9 cellular contexts compared by ENCODE assay signal in the genomic region with DNA sequence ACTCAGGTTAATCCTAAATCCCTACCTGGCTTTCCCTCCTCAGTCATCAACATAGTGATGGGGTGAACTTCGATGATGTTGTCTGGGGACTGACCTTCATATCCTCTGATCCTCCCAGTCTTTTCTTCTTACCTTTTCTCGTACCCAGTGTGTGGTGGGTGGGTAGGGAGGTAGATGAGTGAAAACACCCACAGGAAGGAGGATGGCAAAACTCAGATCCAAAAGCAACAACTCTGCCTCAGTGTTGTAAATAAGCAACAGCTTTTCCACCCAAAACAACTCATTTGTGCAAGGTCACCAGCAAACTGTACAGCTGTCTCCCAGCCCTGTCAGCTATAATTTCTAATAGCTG. TPM values are rescaled to one million over a fixed set of nuclear protein-coding genes. Genes with fewer than 3 reads are reported as not detected.
A peak's percentile ranks its signal among the peaks of the same experiment; 100 is the strongest.
DNase-seq lines count a peak whose midpoint lies in the region; ATAC-seq and TF ChIP-seq lines count a peak whose summit lies in the region.
"Had no signal": no experiment of that assay in that cellular context is flagged by ENCODE, and none has a peak within 500 bp of the region (broad histone marks: within the 10 kb centered on the region; RNA-seq: fewer than 3 reads in every experiment).

No MANE protein-coding gene starts in this region.

- no peak overlapping the region for H4K91ac ChIP-seq in mesenchymal stem cell (ENCODE audit: low read length)

- H2BK120ac ChIP-seq in mesenchymal stem cell (ENCODE audit: low read depth, low read length), result no peak overlapping the region

- intact Hi-C loops in MCF 10A (cut with micrococcal nuclease) (loop anchor here (1.0 kb wide), 1 partner anchor 12 kb away; no protein-coding TSS in a partner anchor), breast epithelium (cut with DNase I; ENCODE audit: low total_unique reads) (no loop called here)
- intact Hi-C loops in activated CD8-positive, alpha-beta T cell treated with anti-CD3 and anti-CD28 coated beads for 36 hours (cut with micrococcal nuclease), result loop anchor here (1.0 to 2.0 kb wide), 2 partner anchors 23 to 38 kb away; no protein-coding TSS in a partner anchor

- H3K4me3 Mint-ChIP-seq in MCF 10A (ENCODE audit: unreplicated experiment), result no peak overlapping the region
- H3K4me3 Mint-ChIP-seq in activated CD8-positive, alpha-beta T cell treated with anti-CD3 and anti-CD28 coated beads for 36 hours, result peak overlapping the region; percentile 43

- CTCF ChIA-PET in MCF 10A (lab: Yijun Ruan, JAX), result interaction anchor here (0.5 to 3.2 kb wide), 8 partner anchors 10 to 443 kb away, joined by 3 to 16 read pairs (median 5); partner anchors contain the start of gene VOPP1
- CTCF ChIA-PET in activated CD8-positive, alpha-beta T cell treated with anti-CD3 and anti-CD28 coated beads for 36 hours (lab: Charles Lee), result interaction anchor here (1.0 to 4.3 kb wide), 12 partner anchors 13 to 224 kb away, joined by 3 to 21 read pairs (median 4); partner anchors contain the start of gene VOPP1

- TF ChIP-seq CTCF in MCF 10A (IDR thresholded peaks at IDR 0.05; ENCODE audit: unreplicated experiment) (no peak), breast epithelium (IDR thresholded peaks at IDR 0.05) (no peak), upper lobe of left lung (IDR thresholded peaks at IDR 0.05) (no peak)
- TF ChIP-seq CTCF in activated CD8-positive, alpha-beta T cell treated with anti-CD3 and anti-CD28 coated beads for 36 hours (IDR thresholded peaks at IDR 0.05), result no peak

- no peak overlapping the region for H3K14ac ChIP-seq in mesenchymal stem cell (ENCODE audit: low read length in 2 of 2)

- H3K4me1 Mint-ChIP-seq in MCF 10A (ENCODE audit: insufficient read depth, unreplicated experiment), result peaks cover 58% of the 10 kb centered on the region
- peaks cover 88% of the 10 kb centered on the region for H3K4me1 Mint-ChIP-seq in activated CD8-positive, alpha-beta T cell treated with anti-CD3 and anti-CD28 coated beads for 36 hours (ENCODE audit: low read depth)

- BruUV-seq in MCF 10A (replicated peaks; lab: Mats Ljungman, UMichigan), result no TSS peak

- H3K9me3 ChIP-seq in breast epithelium (no peaks in the 10 kb centered on the region), mesenchymal stem cell (ENCODE audit: control insufficient read depth, low read length) (no peaks in the 10 kb centered on the region), upper lobe of left lung (no peaks in the 10 kb centered on the region)

- H2BK15ac ChIP-seq in mesenchymal stem cell (ENCODE audit: low read depth, poor library complexity, severe bottlenecking), result no peak overlapping the region

- H3K4me3 ChIP-seq in breast epithelium (no peak overlapping the region), mesenchymal stem cell (ENCODE audit: insufficient read depth in 1 of 2, low read depth in 1 of 2, low read length in 2 of 2) (peak overlapping the region in 1 of 2 experiments; percentile 27), upper lobe of left lung (no peak overlapping the region)

- peak overlapping the region in 1 of 2 experiments; percentile 47 for H2BK12ac ChIP-seq in mesenchymal stem cell (ENCODE audit: low read length in 2 of 2)

- no peak overlapping the region for H3K4ac ChIP-seq in mesenchymal stem cell (ENCODE audit: low read depth in 1 of 2, low read length in 2 of 2)

- TF ChIP-seq EP300 in upper lobe of left lung (IDR thresholded peaks at IDR 0.05), result no peak

- no peak overlapping the region for H3K27ac ChIP-seq in breast epithelium
- peak overlapping the region; percentile 87 for H3K27ac ChIP-seq in mesenchymal stem cell (ENCODE audit: low read length, poor library complexity, severe bottlenecking)
- peak overlapping the region; percentile 59 to 80 (median 64) for H3K27ac ChIP-seq in upper lobe of left lung

- POLR2A ChIA-PET in MCF 10A (lab: Yijun Ruan, JAX), result interaction anchor here (0.8 to 4.0 kb wide), 7 partner anchors 12 to 500 kb away, joined by 3 to 42 read pairs (median 6); no protein-coding TSS in a partner anchor
- POLR2A ChIA-PET in activated CD8-positive, alpha-beta T cell treated with anti-CD3 and anti-CD28 coated beads for 36 hours (lab: Charles Lee), result interaction anchor here (0.6 to 7.8 kb wide), 16 partner anchors 9 to 565 kb away, joined by 3 to 163 read pairs (median 3); partner anchors contain the start of gene VOPP1

- no peak overlapping the region for H3K4me2 ChIP-seq in mesenchymal stem cell (ENCODE audit: low read length, poor library complexity, severe bottlenecking)

- no peaks in the 10 kb centered on the region for H3K27me3 Mint-ChIP-seq in MCF 10A (ENCODE audit: insufficient read depth, unreplicated experiment)
- H3K27me3 Mint-ChIP-seq in activated CD8-positive, alpha-beta T cell treated with anti-CD3 and anti-CD28 coated beads for 36 hours, result no peaks in the 10 kb centered on the region

- peaks cover 0 to 3% of the 10 kb centered on the region in 2 donors for H3K4me1 ChIP-seq in breast epithelium
- H3K4me1 ChIP-seq in mesenchymal stem cell (ENCODE audit: control insufficient read depth, insufficient read depth, low read depth, low read length), result peaks cover 46% of the 10 kb centered on the region
- H3K4me1 ChIP-seq in upper lobe of left lung, result peaks cover 31 to 48% (median 45%) of the 10 kb centered on the region in 4 donors

- peak overlapping the region; percentile 33 for H2BK5ac ChIP-seq in mesenchymal stem cell (ENCODE audit: low read depth, low read length, poor library complexity, severe bottlenecking)

- no peak overlapping the region for H3K23ac ChIP-seq in mesenchymal stem cell (ENCODE audit: low read length in 2 of 2)

- no peak overlapping the region for H4K8ac ChIP-seq in mesenchymal stem cell (ENCODE audit: low read length)

- no peaks in the 10 kb centered on the region for H3K27me3 ChIP-seq in breast epithelium
- no peaks in the 10 kb centered on the region for H3K27me3 ChIP-seq in mesenchymal stem cell (ENCODE audit: control insufficient read depth in 1 of 2, insufficient read depth in 1 of 2, low read length in 2 of 2)
- no peaks in the 10 kb centered on the region for H3K27me3 ChIP-seq in upper lobe of left lung

- H3K27ac Mint-ChIP-seq in MCF 10A (ENCODE audit: low read depth, unreplicated experiment), result peak overlapping the region; percentile 69
- H3K27ac Mint-ChIP-seq in activated CD8-positive, alpha-beta T cell treated with anti-CD3 and anti-CD28 coated beads for 36 hours, result peak overlapping the region; percentile 95

- no peak overlapping the region for H2AFZ ChIP-seq in mesenchymal stem cell (ENCODE audit: low read depth, low read length)

- H3K36me3 Mint-ChIP-seq in MCF 10A (ENCODE audit: insufficient read depth, unreplicated experiment), result peaks cover 6% of the 10 kb centered on the region
- H3K36me3 Mint-ChIP-seq in activated CD8-positive, alpha-beta T cell treated with anti-CD3 and anti-CD28 coated beads for 36 hours (ENCODE audit: low read depth), result peaks cover 12% of the 10 kb centered on the region

- H2AK5ac ChIP-seq in mesenchymal stem cell (ENCODE audit: low read length, severe bottlenecking), result peak overlapping the region; percentile 93

- H3K79me1 ChIP-seq in mesenchymal stem cell (replicated peaks; ENCODE audit: low read length, poor library complexity, severe bottlenecking), result peaks cover 4% of the 10 kb centered on the region

- WGBS in mesenchymal stem cell, result no CpG with 5 or more reads among the region's 2 CpGs
- WGBS in upper lobe of left lung, 2 donors, result 59 to 75% methylated on average over 2 of the region's 2 CpGs

- peak overlapping the region; percentile 36 for H3K9ac ChIP-seq in mesenchymal stem cell (ENCODE audit: low read length)

- no peak for ATAC-seq in activated CD8-positive, alpha-beta T cell treated with anti-CD3 and anti-CD28 coated beads for 36 hours
- no peak for ATAC-seq in upper lobe of left lung (ENCODE audit: low FRiP score in 2 of 2)

- no peaks in the 10 kb centered on the region for H3K9me3 Mint-ChIP-seq in MCF 10A (ENCODE audit: unreplicated experiment)
- no peaks in the 10 kb centered on the region for H3K9me3 Mint-ChIP-seq in activated CD8-positive, alpha-beta T cell treated with anti-CD3 and anti-CD28 coated beads for 36 hours

- DNase-seq in MCF 10A (ENCODE audit: unreplicated experiment), result no peak
- DNase-seq in breast epithelium (ENCODE audit: low spot score in 2 of 2), result no peak
- DNase-seq in activated CD8-positive, alpha-beta T cell treated with anti-CD3 and anti-CD28 coated beads for 36 hours, result no peak
- no peak for DNase-seq in mesenchymal stem cell
- DNase-seq in upper lobe of left lung, result no peak
- no peak for DNase-seq in SHP77 (lab: John Stamatoyannopoulos, UW)
- DNase-seq in amygdala (lab: John Stamatoyannopoulos, UW), result no peak
- DNase-seq in AG20443 (ENCODE audit: low spot score), result no peak
- DNase-seq: posterior cingulate gyrus had no signal

- no peak overlapping the region for H3K18ac ChIP-seq in mesenchymal stem cell (ENCODE audit: low read depth in 1 of 2, low read length in 2 of 2)

- no peaks in the 10 kb centered on the region for H3K36me3 ChIP-seq in breast epithelium
- H3K36me3 ChIP-seq in mesenchymal stem cell (ENCODE audit: control insufficient read depth in 1 of 2, insufficient read depth in 2 of 2, low read depth in 1 of 2, low read length in 2 of 2), result peaks cover 3 to 7% of the 10 kb centered on the region in 2 experiments
- H3K36me3 ChIP-seq in upper lobe of left lung, result no peaks in the 10 kb centered on the region

- TF ChIP-seq POLR2A in breast epithelium (IDR thresholded peaks at IDR 0.05) (no peak), upper lobe of left lung (IDR thresholded peaks at IDR 0.05) (no peak)

RNA-seq across cellular contexts. Expression of gene VOPP1, which starts 38.6 kb away (rescaled TPM):
- total RNA-seq in MCF 10A (2022), result 29.2 and 35.7 TPM in 2 replicates
- total RNA-seq in breast epithelium, result 10 to 100 TPM; 28.2 to 42.6 (median 40.8) TPM
- 10 to 100 TPM; 32.6 to 34.7 TPM for total RNA-seq in activated CD8-positive, alpha-beta T cell treated with anti-CD3 and anti-CD28 coated beads for 36 hours
- 37.0 TPM for polyA plus RNA-seq in mesenchymal stem cell (2013, experiment 1 of 2)
- polyA plus RNA-seq in mesenchymal stem cell (2013, experiment 2 of 2), result 37.8 TPM
- 10 to 100 TPM; 27.2 to 67.6 (median 45.0) TPM for total RNA-seq in upper lobe of left lung

Comparison
In these comparisons a context has a peak if more than half of its experiments do, and no peak if none do; other contexts are left out.
1. H3K27ac ChIP-seq: peak in mesenchymal stem cell (single experiment) and upper lobe of left lung (4 of 4); none in breast epithelium (0 of 2).